1 cellular context compared by ENCODE assay signal in the genomic region with DNA sequence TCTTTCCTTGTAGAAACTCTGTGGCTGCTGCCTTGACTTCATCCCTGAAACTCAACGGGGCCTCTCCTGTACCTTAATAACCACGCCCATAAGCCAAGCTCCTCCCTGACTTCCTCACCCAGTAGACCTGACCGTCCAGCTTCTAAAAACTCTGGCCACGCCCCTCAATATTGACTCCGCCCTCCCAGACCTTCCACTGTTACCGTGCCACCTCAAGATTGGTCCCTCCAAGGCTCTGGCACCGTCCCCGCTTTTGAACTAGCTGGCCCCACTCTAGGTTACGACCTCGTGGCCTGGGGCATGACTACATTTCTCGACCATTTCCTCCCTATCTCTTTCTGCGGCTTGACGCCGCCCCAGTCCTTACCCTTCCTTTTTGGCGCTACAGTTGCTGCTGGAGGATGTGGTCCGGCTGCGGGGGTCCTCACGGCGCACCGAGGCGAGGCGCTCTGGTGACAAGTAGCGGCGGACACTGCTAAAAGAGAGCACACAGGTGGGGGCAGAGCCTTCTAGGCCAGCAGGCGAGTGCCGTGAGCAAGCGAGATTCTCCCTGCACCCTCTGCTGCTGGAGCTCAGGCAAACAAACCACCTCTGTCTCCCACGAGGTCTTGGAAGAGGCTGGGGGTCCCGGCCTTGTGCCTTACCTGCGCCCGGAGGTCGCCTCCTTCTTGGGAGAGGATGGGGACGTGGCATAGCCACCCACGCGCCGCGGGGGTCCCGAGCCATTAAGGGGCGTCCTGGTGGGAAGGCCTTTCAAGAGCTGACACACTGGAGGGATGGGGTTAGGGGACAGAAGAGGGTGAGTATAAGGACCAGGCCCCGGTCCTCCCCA.
TF ChIP-seq lines count a peak whose summit lies in the region.

No MANE protein-coding gene starts in this region.

TF ChIP-seq in K562, 482 proteins besides CTCF, POLR2A, EP300 and RAD21 (continued from another document):
- TF ChIP-seq, protein P1, sequence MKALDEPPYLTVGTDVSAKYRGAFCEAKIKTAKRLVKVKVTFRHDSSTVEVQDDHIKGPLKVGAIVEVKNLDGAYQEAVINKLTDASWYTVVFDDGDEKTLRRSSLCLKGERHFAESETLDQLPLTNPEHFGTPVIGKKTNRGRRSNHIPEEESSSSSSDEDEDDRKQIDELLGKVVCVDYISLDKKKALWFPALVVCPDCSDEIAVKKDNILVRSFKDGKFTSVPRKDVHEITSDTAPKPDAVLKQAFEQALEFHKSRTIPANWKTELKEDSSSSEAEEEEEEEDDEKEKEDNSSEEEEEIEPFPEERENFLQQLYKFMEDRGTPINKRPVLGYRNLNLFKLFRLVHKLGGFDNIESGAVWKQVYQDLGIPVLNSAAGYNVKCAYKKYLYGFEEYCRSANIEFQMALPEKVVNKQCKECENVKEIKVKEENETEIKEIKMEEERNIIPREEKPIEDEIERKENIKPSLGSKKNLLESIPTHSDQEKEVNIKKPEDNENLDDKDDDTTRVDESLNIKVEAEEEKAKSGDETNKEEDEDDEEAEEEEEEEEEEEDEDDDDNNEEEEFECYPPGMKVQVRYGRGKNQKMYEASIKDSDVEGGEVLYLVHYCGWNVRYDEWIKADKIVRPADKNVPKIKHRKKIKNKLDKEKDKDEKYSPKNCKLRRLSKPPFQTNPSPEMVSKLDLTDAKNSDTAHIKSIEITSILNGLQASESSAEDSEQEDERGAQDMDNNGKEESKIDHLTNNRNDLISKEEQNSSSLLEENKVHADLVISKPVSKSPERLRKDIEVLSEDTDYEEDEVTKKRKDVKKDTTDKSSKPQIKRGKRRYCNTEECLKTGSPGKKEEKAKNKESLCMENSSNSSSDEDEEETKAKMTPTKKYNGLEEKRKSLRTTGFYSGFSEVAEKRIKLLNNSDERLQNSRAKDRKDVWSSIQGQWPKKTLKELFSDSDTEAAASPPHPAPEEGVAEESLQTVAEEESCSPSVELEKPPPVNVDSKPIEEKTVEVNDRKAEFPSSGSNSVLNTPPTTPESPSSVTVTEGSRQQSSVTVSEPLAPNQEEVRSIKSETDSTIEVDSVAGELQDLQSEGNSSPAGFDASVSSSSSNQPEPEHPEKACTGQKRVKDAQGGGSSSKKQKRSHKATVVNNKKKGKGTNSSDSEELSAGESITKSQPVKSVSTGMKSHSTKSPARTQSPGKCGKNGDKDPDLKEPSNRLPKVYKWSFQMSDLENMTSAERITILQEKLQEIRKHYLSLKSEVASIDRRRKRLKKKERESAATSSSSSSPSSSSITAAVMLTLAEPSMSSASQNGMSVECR (CRISPR knock-in tag; IDR thresholded peaks at IDR 0.05): peak; percentile 71
- TF ChIP-seq, protein P2, sequence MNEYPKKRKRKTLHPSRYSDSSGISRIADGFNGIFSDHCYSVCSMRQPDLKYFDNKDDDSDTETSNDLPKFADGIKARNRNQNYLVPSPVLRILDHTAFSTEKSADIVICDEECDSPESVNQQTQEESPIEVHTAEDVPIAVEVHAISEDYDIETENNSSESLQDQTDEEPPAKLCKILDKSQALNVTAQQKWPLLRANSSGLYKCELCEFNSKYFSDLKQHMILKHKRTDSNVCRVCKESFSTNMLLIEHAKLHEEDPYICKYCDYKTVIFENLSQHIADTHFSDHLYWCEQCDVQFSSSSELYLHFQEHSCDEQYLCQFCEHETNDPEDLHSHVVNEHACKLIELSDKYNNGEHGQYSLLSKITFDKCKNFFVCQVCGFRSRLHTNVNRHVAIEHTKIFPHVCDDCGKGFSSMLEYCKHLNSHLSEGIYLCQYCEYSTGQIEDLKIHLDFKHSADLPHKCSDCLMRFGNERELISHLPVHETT (CRISPR knock-in tag; conservative IDR thresholded peaks at IDR 0.05 in 1 of 2, IDR thresholded peaks at IDR 0.05 in 1 of 2): no peak
- TF ChIP-seq PML (IDR thresholded peaks at IDR 0.05; ENCODE audit: low read length): no peak
- 0 out of 2 replicates have a peak, but pooled peaks have one; percentile 23 for TF ChIP-seq ATF7 (IDR thresholded peaks at IDR 0.05)
- TF ChIP-seq, protein P3, sequence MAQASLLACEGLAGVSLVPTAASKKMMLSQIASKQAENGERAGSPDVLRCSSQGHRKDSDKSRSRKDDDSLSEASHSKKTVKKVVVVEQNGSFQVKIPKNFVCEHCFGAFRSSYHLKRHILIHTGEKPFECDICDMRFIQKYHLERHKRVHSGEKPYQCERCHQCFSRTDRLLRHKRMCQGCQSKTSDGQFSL (CRISPR knock-in tag; IDR thresholded peaks at IDR 0.05): no peak
- TF ChIP-seq, protein P3 (tag; IDR thresholded peaks at IDR 0.05): no peak
- TF ChIP-seq TAL1 (IDR thresholded peaks at IDR 0.05): no peak
- no peak for TF ChIP-seq HMG20B (CRISPR knock-in tag; IDR thresholded peaks at IDR 0.05)
